18 cellular contexts compared by ENCODE assay signal in genomic region chr3:72595927-72596610, GRCh38.
"Had no signal": no experiment of that assay in that cellular context is flagged by ENCODE, and none has a peak within 500 bp of the region (broad histone marks: within the 10 kb centered on the region; RNA-seq: fewer than 3 reads in every experiment).

No MANE protein-coding gene starts in this region.

- DNase-seq: activated CD4-positive, alpha-beta T cell treated with anti-CD3 and anti-CD28 coated beads for 48 hours; activated CD8-positive, alpha-beta memory T cell treated with anti-CD3 and anti-CD28 coated beads for 24 hours; activated gamma-delta T cell treated with Interleukin-2 at 50 U/mL for 16 hours; activated naive CD8-positive, alpha-beta T cell treated with anti-CD3 and anti-CD28 coated beads for 36 hours; aorta; effector memory CD8-positive, alpha-beta T cell; left ventricle myocardium inferior; natural killer cell; stimulated activated CD4-positive, alpha-beta T cell treated with anti-CD3 and anti-CD28 coated beads, Interleukin-15, amount 100 ng/mL, for 24 hours; stimulated activated CD4-positive, alpha-beta T cell treated with anti-CD3 and anti-CD28 coated beads, Interleukin-4, amount 100 ng/mL, for 24 hours; stimulated activated naive CD4-positive, alpha-beta T cell; SW 1271; upper lobe of left lung had no signal

- ATAC-seq: effector memory CD8-positive, alpha-beta T cell; gastroesophageal sphincter; natural killer cell; WTC11 had no signal

- H3K4me3 ChIP-seq: breast epithelium, gastroesophageal sphincter, left ventricle myocardium inferior, skin epidermis, upper lobe of left lung had no signal

- H3K36me3 ChIP-seq: breast epithelium, gastroesophageal sphincter, left ventricle myocardium inferior, neutrophil, upper lobe of left lung had no signal

- H3K27me3 ChIP-seq: breast epithelium, gastroesophageal sphincter, neutrophil, upper lobe of left lung had no signal
